ENCODE assay signal across 18 cellular contexts in genomic region chr7:26428571-26428970, GRCh38.
DNase-seq lines count a peak whose midpoint lies in the region; ATAC-seq and TF ChIP-seq lines count a peak whose summit lies in the region.
"Had no signal": no experiment of that assay in that cellular context is flagged by ENCODE, and none has a peak within 500 bp of the region (broad histone marks: within the 10 kb centered on the region; RNA-seq: fewer than 3 reads in every experiment).

No MANE protein-coding gene starts in this region.

- H2AFZ ChIP-seq in smooth muscle cell (ENCODE audit: low read depth): no peak overlapping the region
- H2AFZ ChIP-seq: GM23338 had no signal

- H3K36me3 Mint-ChIP-seq in endodermal cell (ENCODE audit: low read depth): no peaks in the 10 kb centered on the region

- no peaks in the 10 kb centered on the region for H3F3A ChIP-seq in smooth muscle cell (ENCODE audit: low read depth)

- no peak overlapping the region for H3K27ac Mint-ChIP-seq in endodermal cell
- H3K27ac Mint-ChIP-seq: CD4-positive, alpha-beta T cell; GM23338; HFFc6 had no signal

- H3K4me3 ChIP-seq in NB4 (ENCODE audit: low read depth, low read length) (no peak overlapping the region), endodermal cell (ENCODE audit: low read length) (peak overlapping the region; percentile 64), smooth muscle cell (no peak overlapping the region), right atrium auricular region (no peak overlapping the region), spleen (no peak overlapping the region)
- H3K4me3 ChIP-seq: GM23338 had no signal

- no peak overlapping the region for H3K4me3 Mint-ChIP-seq in endodermal cell
- H3K4me3 Mint-ChIP-seq: CD4-positive, alpha-beta T cell; GM23338; HFFc6 had no signal

- H3K4me2 ChIP-seq in smooth muscle cell: no peak overlapping the region
- H3K4me2 ChIP-seq: GM23338 had no signal

- TF ChIP-seq CTCF in NB4 (IDR thresholded peaks at IDR 0.05; ENCODE audit: low read depth, low read length): no peak
- no peak for TF ChIP-seq CTCF in endodermal cell (conservative IDR thresholded peaks at IDR 0.05)
- TF ChIP-seq CTCF in smooth muscle cell (IDR thresholded peaks at IDR 0.05; ENCODE audit: borderline replicate concordance, insufficient read depth, poor library complexity, severe bottlenecking): no peak
- TF ChIP-seq CTCF in right atrium auricular region (IDR thresholded peaks at IDR 0.05): no peak
- TF ChIP-seq CTCF in spleen (IDR thresholded peaks at IDR 0.05 in 8 of 11, conservative IDR thresholded peaks at IDR 0.05 in 3 of 11): no peak

- no peaks in the 10 kb centered on the region for H4K20me1 ChIP-seq in smooth muscle cell (ENCODE audit: low read depth)

- no peaks in the 10 kb centered on the region for H3K9me3 Mint-ChIP-seq in endodermal cell
- H3K9me3 Mint-ChIP-seq: CD4-positive, alpha-beta T cell had no signal

- no peak for TF ChIP-seq POLR2A in NB4 (IDR thresholded peaks at IDR 0.05; ENCODE audit: extremely low read depth, insufficient read length)
- no peak for TF ChIP-seq POLR2A in spleen (IDR thresholded peaks at IDR 0.05)

- H3K9me3 ChIP-seq in endodermal cell (ENCODE audit: control insufficient read depth, low read length) (no peaks in the 10 kb centered on the region), smooth muscle cell (replicated peaks; ENCODE audit: low read depth) (no peaks in the 10 kb centered on the region), right atrium auricular region (no peaks in the 10 kb centered on the region), spleen (no peaks in the 10 kb centered on the region)
- H3K9me3 ChIP-seq: Caco-2 had no signal

- intact Hi-C loops in spleen (cut with DNase I; ENCODE audit: low total_unique reads): no loop called here

- peaks cover 3% of the 10 kb centered on the region for H3K27me3 Mint-ChIP-seq in endodermal cell (ENCODE audit: insufficient read depth)

- H3K9ac ChIP-seq in endodermal cell (ENCODE audit: extremely low read depth, low read length, poor library complexity, severe bottlenecking) (no peak overlapping the region), smooth muscle cell (ENCODE audit: low read depth) (no peak overlapping the region)

- peaks cover 16% of the 10 kb centered on the region for H3K4me1 Mint-ChIP-seq in endodermal cell

- H3K36me3 ChIP-seq in endodermal cell (ENCODE audit: control insufficient read depth, insufficient read depth, low read length) (no peaks in the 10 kb centered on the region), smooth muscle cell (ENCODE audit: low read depth) (no peaks in the 10 kb centered on the region), right atrium auricular region (no peaks in the 10 kb centered on the region), spleen (no peaks in the 10 kb centered on the region)

- no peaks in the 10 kb centered on the region for H3K79me2 ChIP-seq in smooth muscle cell (ENCODE audit: low read depth)

- DNase-seq in NB4 (ENCODE audit: low read depth) (peak; percentile 19), NCI-H82 treated with DMSO at 0.1 percent for 48 hours (lab: John Stamatoyannopoulos, UW; ENCODE audit: unreplicated experiment) (peak; percentile 97), endodermal cell (no peak), smooth muscle cell (lab: John Stamatoyannopoulos, UW; ENCODE audit: unreplicated experiment) (no peak), right atrium auricular region (ENCODE audit: low spot score) (no peak), spleen (no peak)
- DNase-seq: ACHN; AML-193; Caco-2; CD4-positive, alpha-beta T cell; DMS153; DMS79; GDM1; HCEC 1CT; HFFc6 had no signal

- H3K27ac ChIP-seq in endodermal cell (ENCODE audit: low read depth, low read length): no peak overlapping the region
- H3K27ac ChIP-seq in smooth muscle cell (ENCODE audit: low read depth): no peak overlapping the region
- no peak overlapping the region for H3K27ac ChIP-seq in right atrium auricular region
- no peak overlapping the region for H3K27ac ChIP-seq in spleen
- H3K27ac ChIP-seq: C4-2B had no signal

- H3K4me1 ChIP-seq in endodermal cell (ENCODE audit: control insufficient read depth, insufficient read depth, low read length) (peaks cover 3% of the 10 kb centered on the region), smooth muscle cell (ENCODE audit: low read depth) (peaks cover 8% of the 10 kb centered on the region), right atrium auricular region (no peaks in the 10 kb centered on the region), spleen (no peaks in the 10 kb centered on the region)
- H3K4me1 ChIP-seq: Caco-2 had no signal

- ATAC-seq in HG03095 (IDR thresholded peaks at IDR 0.05; ENCODE audit: unreplicated experiment): no peak
- ATAC-seq: GM23338 had no signal

- 74 to 80% methylated on average over 1 to 3 of the region's 3 CpGs for WGBS in endodermal cell (ENCODE audit: insufficient coverage in 1 of 2, insufficient read length in 1 of 2), 2 experiments
- WGBS in smooth muscle cell (ENCODE audit: low lambda C conversion rate): 86% methylated on average over 3 of the region's 3 CpGs
- whole genome bisulfite sequencing in spleen, 5 donors: 53 to 74% (median 70%) methylated on average over 3 of the region's 3 CpGs

- H3K27me3 ChIP-seq in endodermal cell (ENCODE audit: control insufficient read depth, insufficient read depth, low read length, poor library complexity, severe bottlenecking) (peaks cover 12% of the 10 kb centered on the region), smooth muscle cell (ENCODE audit: low read depth) (no peaks in the 10 kb centered on the region), right atrium auricular region (no peaks in the 10 kb centered on the region), spleen (replicated peaks in 1 of 7) (no peaks in the 10 kb centered on the region)

Comparison
In these comparisons a context has a peak if more than half of its experiments do, and no peak if none do; other contexts are left out.
1. DNase-seq: peak in NB4 (single experiment) and NCI-H82 treated with DMSO at 0.1 percent for 48 hours (single experiment); none in endodermal cell (single experiment), smooth muscle cell (single experiment), right atrium auricular region (single experiment) and spleen (single experiment).